ENCODE assay signal across 17 cellular contexts in genomic region chr11:44595006-44595405, GRCh38. TPM values are rescaled to one million over a fixed set of nuclear protein-coding genes. Genes with fewer than 3 reads are reported as not detected.
DNase-seq lines count a peak whose midpoint lies in the region; ATAC-seq, FAIRE-seq and TF ChIP-seq lines count a peak whose summit lies in the region.
"Had no signal": no experiment of that assay in that cellular context is flagged by ENCODE, and none has a peak within 500 bp of the region (broad histone marks: within the 10 kb centered on the region; RNA-seq: fewer than 3 reads in every experiment).

No MANE protein-coding gene starts in this region.

- ATAC-seq in CD4-positive, alpha-beta T cell (ENCODE audit: poor library complexity) = no peak
- ATAC-seq in activated naive CD8-positive, alpha-beta T cell treated with anti-CD3 and anti-CD28 coated beads, Interleukin-2, amount 10 ng/mL, durations not matched to agents 7 days and 5 days (ENCODE audit: low read depth) = no peak
- ATAC-seq in mucosa of descending colon = no peak
- ATAC-seq: foreskin keratinocyte, pancreas had no signal

- FAIRE-seq in GM19239 (lab: Jason Lieb, UNC) = peak; percentile 40
- FAIRE-seq: bronchial epithelial cell, pancreas had no signal

- peaks cover 0 to 3% of the 10 kb centered on the region in 2 donors for H3K36me3 ChIP-seq in neuronal stem cell (replicated peaks in 1 of 2; ENCODE audit: control insufficient read depth in 2 of 2, insufficient read depth in 2 of 2, low read length in 2 of 2)
- no peaks in the 10 kb centered on the region for H3K36me3 ChIP-seq in mucosa of descending colon (ENCODE audit: low read depth)
- H3K36me3 ChIP-seq: pancreas, thoracic aorta had no signal

- H3K4me1 ChIP-seq in neuronal stem cell (ENCODE audit: control insufficient read depth in 2 of 2, insufficient read depth in 1 of 2, low read depth in 1 of 2, low read length in 2 of 2) = peaks cover 0 to 30% of the 10 kb centered on the region in 2 donors
- H3K4me1 ChIP-seq in mucosa of descending colon (ENCODE audit: low read depth) = peaks cover 8% of the 10 kb centered on the region
- H3K4me1 ChIP-seq: pancreas had no signal

- peak overlapping the region; percentile 98 for H3K27ac Mint-ChIP-seq in CD4-positive, alpha-beta T cell
- H3K27ac Mint-ChIP-seq in activated naive CD8-positive, alpha-beta T cell treated with anti-CD3 and anti-CD28 coated beads, Interleukin-2, amount 10 ng/mL, durations not matched to agents 7 days and 5 days = peak overlapping the region; percentile 76
- H3K27ac Mint-ChIP-seq: endodermal cell, HFFc6 had no signal

- H2AFZ ChIP-seq in neuronal stem cell (ENCODE audit: low read length) = no peak overlapping the region

- CTCF ChIA-PET in CD4-positive, alpha-beta T cell (lab: Charles Lee) = interaction anchor here (1.0 kb wide), 1 partner anchor 21 kb away, joined by 3 read pairs; no protein-coding TSS in a partner anchor

- H3K4me3 ChIP-seq in neuronal stem cell (ENCODE audit: low read length in 2 of 2) = peak overlapping the region in 1 of 2 donors; percentile 36
- H3K4me3 ChIP-seq in mucosa of descending colon = no peak overlapping the region
- H3K4me3 ChIP-seq: pancreas, thoracic aorta had no signal

- H4K91ac ChIP-seq in neuronal stem cell (ENCODE audit: low read depth, low read length, poor library complexity) = no peak overlapping the region

- no peak overlapping the region for H4K8ac ChIP-seq in neuronal stem cell (ENCODE audit: low read depth, low read length)

- intact Hi-C loops in CD4-positive, alpha-beta T cell (cut with DNase I, micrococcal nuclease) = no loop called here
- intact Hi-C loops in mucosa of descending colon (cut with DNase I, micrococcal nuclease) = no loop called here

- POLR2A ChIA-PET in CD4-positive, alpha-beta T cell (lab: Charles Lee) = interaction anchor here (1.6 to 5.7 kb wide), 4 partner anchors 11 to 30 kb away, joined by 4 to 59 read pairs (median 34); partner anchors contain the start of gene CD82
- POLR2A ChIA-PET in activated naive CD8-positive, alpha-beta T cell treated with anti-CD3 and anti-CD28 coated beads, Interleukin-2, amount 10 ng/mL, durations not matched to agents 7 days and 5 days (lab: Charles Lee) = no interaction called here

- WGBS in neuronal stem cell (ENCODE audit: extremely low coverage in 2 of 2, insufficient read length in 2 of 2, insufficient replicate concordance in 1 of 2), 2 donors = no CpG with 5 or more reads among the region's 6 CpGs

- H3K27me3 ChIP-seq in CD4-positive, alpha-beta T cell (ENCODE audit: control insufficient read depth, insufficient read depth, low read length) = no peaks in the 10 kb centered on the region
- H3K27me3 ChIP-seq in neuronal stem cell (ENCODE audit: control insufficient read depth in 3 of 3, insufficient read depth in 3 of 3, low read depth in 1 of 3, low read length in 3 of 3) = no peaks in the 10 kb centered on the region
- H3K27me3 ChIP-seq: foreskin keratinocyte, pancreas had no signal

- H2AK5ac ChIP-seq in neuronal stem cell (ENCODE audit: low read depth, low read length) = no peak overlapping the region

- no peak overlapping the region for H3K4me3 Mint-ChIP-seq in CD4-positive, alpha-beta T cell
- no peak overlapping the region for H3K4me3 Mint-ChIP-seq in activated naive CD8-positive, alpha-beta T cell treated with anti-CD3 and anti-CD28 coated beads, Interleukin-2, amount 10 ng/mL, durations not matched to agents 7 days and 5 days
- H3K4me3 Mint-ChIP-seq: endodermal cell, HFFc6 had no signal

- DNase-seq in CD4-positive, alpha-beta T cell = no peak
- no peak for DNase-seq in GM19239 (ENCODE audit: insufficient read length, low spot score)
- no peak for DNase-seq in activated naive CD8-positive, alpha-beta T cell treated with anti-CD3 and anti-CD28 coated beads, Interleukin-2, amount 10 ng/mL, durations not matched to agents 7 days and 5 days
- no peak for DNase-seq in neuronal stem cell (ENCODE audit: low spot score)
- no peak for DNase-seq in NK-92 treated with Interleukin-12 subunit alpha and Interleukin-12 subunit beta, amount 100 ng/mL, for 24 hours (lab: John Stamatoyannopoulos, UW)
- no peak for DNase-seq in stimulated activated CD4-positive, alpha-beta T cell treated with anti-CD3 and anti-CD28 coated beads, Interleukin-4, amount 100 ng/mL, for 1 hour
- DNase-seq in mucosa of descending colon = no peak
- DNase-seq: endodermal cell; foreskin keratinocyte; HFFc6; NCI-H187 treated with DMSO at 0.1 percent for 48 hours; NCI-H69; pancreas; stimulated activated CD4-positive, alpha-beta T cell treated with anti-CD3 and anti-CD28 coated beads, Interleukin-12 subunit alpha, Interleukin-12 subunit beta, amount 100 ng/mL, for 4 hours had no signal

- TF ChIP-seq CTCF in CD4-positive, alpha-beta T cell (IDR thresholded peaks at IDR 0.05) = no peak
- TF ChIP-seq CTCF in mucosa of descending colon (IDR thresholded peaks at IDR 0.05) = no peak

- no peak overlapping the region for H2BK5ac ChIP-seq in neuronal stem cell (ENCODE audit: low read length)

- no peak overlapping the region for H3K4me2 ChIP-seq in neuronal stem cell (ENCODE audit: insufficient read depth, low read length, poor library complexity, severe bottlenecking)

- H3K23ac ChIP-seq in neuronal stem cell (ENCODE audit: low read depth, low read length, poor library complexity) = no peak overlapping the region

- H3K36me3 Mint-ChIP-seq in CD4-positive, alpha-beta T cell (ENCODE audit: low read depth) = peaks cover 24% of the 10 kb centered on the region
- peaks cover 6% of the 10 kb centered on the region for H3K36me3 Mint-ChIP-seq in activated naive CD8-positive, alpha-beta T cell treated with anti-CD3 and anti-CD28 coated beads, Interleukin-2, amount 10 ng/mL, durations not matched to agents 7 days and 5 days

- peak overlapping the region; percentile 12 for H2BK15ac ChIP-seq in neuronal stem cell (ENCODE audit: low read length)

- no peaks in the 10 kb centered on the region for H3K9me3 ChIP-seq in CD4-positive, alpha-beta T cell (ENCODE audit: control insufficient read depth, low read length)
- H3K9me3 ChIP-seq in neuronal stem cell (replicated peaks in 1 of 2; ENCODE audit: control insufficient read depth in 2 of 2, insufficient read depth in 1 of 2, low read depth in 1 of 2, low read length in 2 of 2) (no peaks in the 10 kb centered on the region), mucosa of descending colon (no peaks in the 10 kb centered on the region)
- H3K9me3 ChIP-seq: pancreas, thoracic aorta had no signal

- H3K9me3 Mint-ChIP-seq in CD4-positive, alpha-beta T cell = no peaks in the 10 kb centered on the region
- no peaks in the 10 kb centered on the region for H3K9me3 Mint-ChIP-seq in activated naive CD8-positive, alpha-beta T cell treated with anti-CD3 and anti-CD28 coated beads, Interleukin-2, amount 10 ng/mL, durations not matched to agents 7 days and 5 days
- H3K9me3 Mint-ChIP-seq: endodermal cell, HFFc6 had no signal

- H2BK12ac ChIP-seq in neuronal stem cell (ENCODE audit: low read length) = no peak overlapping the region

- no peak overlapping the region for H3K14ac ChIP-seq in neuronal stem cell (ENCODE audit: low read length)

- H2BK120ac ChIP-seq in neuronal stem cell (ENCODE audit: low read depth, low read length) = no peak overlapping the region

- no peaks in the 10 kb centered on the region for H3K27me3 Mint-ChIP-seq in CD4-positive, alpha-beta T cell
- H3K27me3 Mint-ChIP-seq in activated naive CD8-positive, alpha-beta T cell treated with anti-CD3 and anti-CD28 coated beads, Interleukin-2, amount 10 ng/mL, durations not matched to agents 7 days and 5 days = no peaks in the 10 kb centered on the region

- H3K18ac ChIP-seq in neuronal stem cell (ENCODE audit: low read length) = peak overlapping the region; percentile 11

- no peak overlapping the region for H3K9ac ChIP-seq in neuronal stem cell (ENCODE audit: low read depth, low read length, poor library complexity)

- H3K4me1 Mint-ChIP-seq in CD4-positive, alpha-beta T cell (ENCODE audit: low read depth) = peaks cover 81% of the 10 kb centered on the region
- H3K4me1 Mint-ChIP-seq in activated naive CD8-positive, alpha-beta T cell treated with anti-CD3 and anti-CD28 coated beads, Interleukin-2, amount 10 ng/mL, durations not matched to agents 7 days and 5 days = peaks cover 35% of the 10 kb centered on the region

- no peak overlapping the region for H3K4ac ChIP-seq in neuronal stem cell (ENCODE audit: low read length)

- peak overlapping the region; percentile 77 for H3K27ac ChIP-seq in CD4-positive, alpha-beta T cell (ENCODE audit: low read depth, low read length)
- no peak overlapping the region for H3K27ac ChIP-seq in neuronal stem cell (replicated peaks; ENCODE audit: low read length)
- H3K27ac ChIP-seq: C4-2B, foreskin keratinocyte, pancreas had no signal

- H3K79me1 ChIP-seq in neuronal stem cell (ENCODE audit: low read depth, low read length) = no peaks in the 10 kb centered on the region

RNA-seq across cellular contexts. Expression of gene CD82, which starts 29.5 kb away (rescaled TPM):
- total RNA-seq in CD4-positive, alpha-beta T cell = 10 to 100 TPM; 33.8 to 37.3 TPM
- total RNA-seq in activated naive CD8-positive, alpha-beta T cell treated with anti-CD3 and anti-CD28 coated beads, Interleukin-2, amount 10 ng/mL, durations not matched to agents 7 days and 5 days = 10 to 100 TPM; 71.9 to 80.2 TPM
- polyA plus RNA-seq in neuronal stem cell (2013, experiment 1 of 2) = 51.9 TPM
- 51.1 TPM for polyA plus RNA-seq in neuronal stem cell (2013, experiment 2 of 2)
- total RNA-seq in mucosa of descending colon = 10 to 100 TPM; 27.2 to 43.2 (median 29.6) TPM
